In the genomic region with DNA sequence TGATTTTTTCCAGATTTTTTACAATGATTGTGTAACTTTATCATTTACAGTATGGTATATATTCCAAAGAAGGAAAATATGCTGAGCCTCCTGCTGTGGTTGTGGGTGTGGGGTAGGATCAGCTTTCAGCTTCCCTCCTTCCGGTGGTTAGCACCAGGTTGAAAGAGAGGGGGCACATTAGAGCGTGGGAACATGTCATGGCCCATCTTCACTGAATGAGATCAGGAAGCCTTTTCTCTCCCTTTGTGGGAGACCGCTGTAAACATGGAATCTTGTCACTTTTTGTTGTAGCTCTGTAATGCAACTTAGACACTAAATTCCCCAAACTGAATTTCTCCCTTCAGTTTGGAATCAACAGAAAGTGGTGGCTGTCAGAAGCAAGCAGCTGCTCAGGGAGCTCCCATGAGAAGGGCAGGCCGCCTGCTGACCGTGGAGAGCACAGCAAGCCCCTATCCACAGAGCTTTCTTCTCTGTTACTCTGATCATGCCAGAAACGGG, we compare ENCODE assay signal across 8 cellular contexts.
DNase-seq lines count a peak whose midpoint lies in the region; ATAC-seq and TF ChIP-seq lines count a peak whose summit lies in the region.

No MANE protein-coding gene starts in this region.

- intact Hi-C loops in left ventricle myocardium superior (cut with micrococcal nuclease) = no loop called here

- H3K4me3 ChIP-seq in subcutaneous abdominal adipose tissue (ENCODE audit: low read depth in 1 of 5, low read length in 5 of 5) = no peak overlapping the region

- H3K9ac ChIP-seq in subcutaneous abdominal adipose tissue (ENCODE audit: low read length in 5 of 5) = peak overlapping the region in 1 of 5 donors; percentile 58

- H3K27ac ChIP-seq in VCaP = peak overlapping the region; percentile 62
- peak overlapping the region; percentile 52 for H3K27ac ChIP-seq in subcutaneous abdominal adipose tissue (ENCODE audit: low read depth, low read length)

- no peaks in the 10 kb centered on the region for H3K27me3 ChIP-seq in subcutaneous abdominal adipose tissue (ENCODE audit: control insufficient read depth in 5 of 5, insufficient read depth in 4 of 5, low read length in 5 of 5)

- DNase-seq in NCI-H524 (lab: John Stamatoyannopoulos, UW) (peak; percentile 21 to 58), NCI-H524 treated with DMSO at 0.1 percent for 48 hours (lab: John Stamatoyannopoulos, UW) (no peak), left ventricle myocardium superior (peak; percentile 66), RPMI8226 (no peak)

- ATAC-seq in left ventricle myocardium superior = peak; percentile 83
- ATAC-seq in HG02852 (IDR thresholded peaks at IDR 0.05; ENCODE audit: unreplicated experiment) = no peak
- ATAC-seq in GM19023 (IDR thresholded peaks at IDR 0.05; ENCODE audit: unreplicated experiment) = no peak

- peaks cover 18 to 37% (median 21%) of the 10 kb centered on the region in 5 donors for H3K4me1 ChIP-seq in subcutaneous abdominal adipose tissue (ENCODE audit: control insufficient read depth in 5 of 5, insufficient read depth in 5 of 5, low read length in 5 of 5)

- H3K9me3 ChIP-seq in subcutaneous abdominal adipose tissue (ENCODE audit: control insufficient read depth in 5 of 5, low read length in 5 of 5) = no peaks in the 10 kb centered on the region

- peak; percentile 64 for TF ChIP-seq CTCF in VCaP (conservative IDR thresholded peaks at IDR 0.05)

- H3K36me3 ChIP-seq in subcutaneous abdominal adipose tissue (ENCODE audit: control insufficient read depth in 5 of 5, insufficient read depth in 5 of 5, low read length in 5 of 5) = peaks cover 0 to 2% (median 0%) of the 10 kb centered on the region in 5 donors

Comparison
In these comparisons a context has a peak if more than half of its experiments do, and no peak if none do; other contexts are left out.
1. DNase-seq: peak in NCI-H524 (2 of 2) and left ventricle myocardium superior (single experiment); none in NCI-H524 treated with DMSO at 0.1 percent for 48 hours (single experiment) and RPMI8226 (single experiment).